ENCODE assay signal across 9 cellular contexts in genomic region chr6:116444092-116444491, GRCh38. TPM values are rescaled to one million over a fixed set of nuclear protein-coding genes. Genes with fewer than 3 reads are reported as not detected.
DNase-seq lines count a peak whose midpoint lies in the region; ATAC-seq, FAIRE-seq and TF ChIP-seq lines count a peak whose summit lies in the region.
"Had no signal": no experiment of that assay in that cellular context is flagged by ENCODE, and none has a peak within 500 bp of the region (broad histone marks: within the 10 kb centered on the region; RNA-seq: fewer than 3 reads in every experiment).

No MANE protein-coding gene starts in this region.

- peak; percentile 50 to 71 for TF ChIP-seq RAD21 in K562 (CRISPR knock-in tag; conservative IDR thresholded peaks at IDR 0.05 in 1 of 2, IDR thresholded peaks at IDR 0.05 in 1 of 2)

- intact Hi-C loops in K562 (cut with micrococcal nuclease): loop anchor here (1.0 to 5.0 kb wide), 2 partner anchors 68 to 88 kb away; partner anchors contain the start of gene CALHM5
- intact Hi-C loops in lower lobe of right lung (cut with DNase I): no loop called here
- intact Hi-C loops in gastrocnemius medialis (cut with DNase I; ENCODE audit: low total_unique reads): no loop called here

- no peaks in the 10 kb centered on the region for H3K79me2 ChIP-seq in K562 (ENCODE audit: control insufficient read depth, insufficient read depth, low read length)

- no peaks in the 10 kb centered on the region; a peak in 1 of 5 replicates for H3K4me1 ChIP-seq in K562 (replicated peaks in 1 of 2; ENCODE audit: control insufficient read depth in 2 of 2, insufficient read depth in 2 of 2, low read length in 2 of 2)
- peaks cover 16% of the 10 kb centered on the region for H3K4me1 ChIP-seq in lower lobe of right lung
- H3K4me1 ChIP-seq in gastrocnemius medialis: peaks cover 0 to 3% of the 10 kb centered on the region in 2 donors

- peak; percentile 78 for FAIRE-seq in K562 (lab: Jason Lieb, UNC)

- CTCF ChIA-PET in K562 (lab: Yijun Ruan, JAX; ENCODE audit: low intra/inter-chr PET ratio): interaction anchor here (0.9 kb wide), 1 partner anchor 227 kb away, joined by 3 read pairs; no protein-coding TSS in a partner anchor

- H3K27me3 Mint-ChIP-seq in stimulated activated memory B cell treated with anti-CD40 and anti-IgM and Interleukin-4, amounts not matched to agents 10 μg/mL and 1 μg/mL and 100 μg/mL, for 72 hours: no peaks in the 10 kb centered on the region

- H3K4me3 ChIP-seq in K562 (no peak overlapping the region), lower lobe of right lung (no peak overlapping the region), gastrocnemius medialis (no peak overlapping the region)

- TF ChIP-seq POLR2A in K562 (conservative IDR thresholded peaks at IDR 0.05) (no peak), gastrocnemius medialis (IDR thresholded peaks at IDR 0.05) (no peak)

- POLR2A ChIA-PET in K562 (lab: Yijun Ruan, JAX): interaction anchor here (0.6 kb wide), 1 partner anchor 8 kb away, joined by 3 read pairs; no protein-coding TSS in a partner anchor

- H3K36me3 Mint-ChIP-seq in stimulated activated memory B cell treated with anti-CD40 and anti-IgM and Interleukin-4, amounts not matched to agents 10 μg/mL and 1 μg/mL and 100 μg/mL, for 72 hours: no peaks in the 10 kb centered on the region
- H3K36me3 Mint-ChIP-seq: CD4-positive, CD25-positive, alpha-beta regulatory T cell had no signal

- no peak overlapping the region for H3K9ac ChIP-seq in K562 (ENCODE audit: insufficient read depth in 1 of 2, low read depth in 2 of 2, low read length in 2 of 2)

- TF ChIP-seq CTCF in K562 (IDR thresholded peaks at IDR 0.05 in 2 of 3, conservative IDR thresholded peaks at IDR 0.05 in 1 of 3; ENCODE audit: insufficient read depth in 2 of 3, low read depth in 1 of 3, low read length in 3 of 3) (peak; percentile 43 to 65 (median 46); a peak in 5 of 6 replicates), lower lobe of right lung (IDR thresholded peaks at IDR 0.05) (peak; percentile 41), gastrocnemius medialis (IDR thresholded peaks at IDR 0.05 in 4 of 5, conservative IDR thresholded peaks at IDR 0.05 in 1 of 5) (no peak)

- whole genome bisulfite sequencing in K562 (ENCODE audit: insufficient coverage, low coverage, missing lambda C conversion rate): 0% methylated on average over 3 of the region's 3 CpGs

- in situ Hi-C loops in K562 (cut with MboI) (no loop called here), gastrocnemius medialis (cut with MboI; ENCODE audit: low sequenced_read_pairs in 4 of 4) (no loop called here)

- H3K4me3 Mint-ChIP-seq in stimulated activated memory B cell treated with anti-CD40 and anti-IgM and Interleukin-4, amounts not matched to agents 10 μg/mL and 1 μg/mL and 100 μg/mL, for 72 hours: no peak overlapping the region
- H3K4me3 Mint-ChIP-seq: CD4-positive, CD25-positive, alpha-beta regulatory T cell had no signal

- H3K9me3 Mint-ChIP-seq in stimulated activated memory B cell treated with anti-CD40 and anti-IgM and Interleukin-4, amounts not matched to agents 10 μg/mL and 1 μg/mL and 100 μg/mL, for 72 hours: no peaks in the 10 kb centered on the region

- H3K9me3 ChIP-seq in K562 (replicated peaks; ENCODE audit: control insufficient read depth, insufficient read depth, low read depth, low read length): no peaks in the 10 kb centered on the region
- no peaks in the 10 kb centered on the region for H3K9me3 ChIP-seq in lower lobe of right lung
- H3K9me3 ChIP-seq in gastrocnemius medialis: no peaks in the 10 kb centered on the region

- no peak for TF ChIP-seq EP300 in K562 (IDR thresholded peaks at IDR 0.05; ENCODE audit: low read length)

- ATAC-seq in GM21723 (IDR thresholded peaks at IDR 0.05; ENCODE audit: unreplicated experiment): peak; percentile 71
- ATAC-seq in K562: peak; percentile 86
- ATAC-seq in lower lobe of right lung: peak; percentile 66
- ATAC-seq in stimulated activated memory B cell treated with anti-CD40 and anti-IgM and Interleukin-4, amounts not matched to agents 10 μg/mL and 1 μg/mL and 100 μg/mL, for 72 hours: no peak
- no peak for ATAC-seq in gastrocnemius medialis

- H3K36me3 ChIP-seq in K562 (ENCODE audit: control insufficient read depth, insufficient read depth, low read length) (no peaks in the 10 kb centered on the region), lower lobe of right lung (no peaks in the 10 kb centered on the region), gastrocnemius medialis (no peaks in the 10 kb centered on the region)

- no peak overlapping the region for H3K27ac ChIP-seq in K562 (ENCODE audit: extremely low read depth, low read depth, low read length)
- no peak overlapping the region for H3K27ac ChIP-seq in lower lobe of right lung
- no peak overlapping the region for H3K27ac ChIP-seq in gastrocnemius medialis

- H3K27ac Mint-ChIP-seq in stimulated activated memory B cell treated with anti-CD40 and anti-IgM and Interleukin-4, amounts not matched to agents 10 μg/mL and 1 μg/mL and 100 μg/mL, for 72 hours: no peak overlapping the region
- H3K27ac Mint-ChIP-seq: CD4-positive, CD25-positive, alpha-beta regulatory T cell had no signal

- BruUV-seq in K562 (replicated peaks; lab: Mats Ljungman, UMichigan): no TSS peak

- H3K4me2 ChIP-seq in K562 (ENCODE audit: insufficient read depth, low read length): no peak overlapping the region

- no peaks in the 10 kb centered on the region for H4K20me1 ChIP-seq in K562 (replicated peaks; ENCODE audit: control insufficient read depth, insufficient read depth, low read length)

- H3K27me3 ChIP-seq in K562 (ENCODE audit: control insufficient read depth in 2 of 2, insufficient read depth in 2 of 2, low read length in 2 of 2): no peaks in the 10 kb centered on the region
- H3K27me3 ChIP-seq in lower lobe of right lung (ENCODE audit: low read depth): no peaks in the 10 kb centered on the region
- no peaks in the 10 kb centered on the region for H3K27me3 ChIP-seq in gastrocnemius medialis

- peaks cover 22% of the 10 kb centered on the region for H3K4me1 Mint-ChIP-seq in stimulated activated memory B cell treated with anti-CD40 and anti-IgM and Interleukin-4, amounts not matched to agents 10 μg/mL and 1 μg/mL and 100 μg/mL, for 72 hours
- H3K4me1 Mint-ChIP-seq: CD4-positive, CD25-positive, alpha-beta regulatory T cell had no signal

- DNase-seq in NCI-H2107 treated with DMSO at 0.1 percent for 48 hours (lab: John Stamatoyannopoulos, UW; ENCODE audit: unreplicated experiment) (peak; percentile 15), NCI-H2107 (lab: John Stamatoyannopoulos, UW) (no peak), NCI-H1694 (lab: John Stamatoyannopoulos, UW) (peak; percentile 17), K562 (ENCODE audit: extremely low read depth in 1 of 4, low spot score in 3 of 4) (peak; percentile 24 to 45 (median 34)), lower lobe of right lung (no peak), gastrocnemius medialis (no peak)

- no peaks in the 10 kb centered on the region for H3K9me1 ChIP-seq in K562 (ENCODE audit: control insufficient read depth, insufficient read depth, low read length)

- H2AFZ ChIP-seq in K562 (ENCODE audit: low read depth, low read length): peak overlapping the region; percentile 7; the same call in 1 of the 2 replicates

TF ChIP-seq in K562, 482 proteins besides CTCF, POLR2A, EP300 and RAD21:
- no peak for TF ChIP-seq FOXJ3 (CRISPR knock-in tag; IDR thresholded peaks at IDR 0.05)
- 0 out of 2 replicates have a peak, but pooled peaks have one; percentile 37 for TF ChIP-seq SMC3 (conservative IDR thresholded peaks at IDR 0.05; ENCODE audit: insufficient read depth, low read depth, low read length)
- TF ChIP-seq DMBX1 (CRISPR knock-in tag; IDR thresholded peaks at IDR 0.05; ENCODE audit: borderline replicate concordance): no peak
- peak; percentile 9; the same call in 1 of the 2 replicates for TF ChIP-seq DEAF1 (CRISPR knock-in tag; IDR thresholded peaks at IDR 0.05)

RNA-seq across cellular contexts. Expression of gene CALHM6, which starts 17.1 kb away (rescaled TPM):
- not detected in 2 replicates for total RNA-seq in K562 (2011; cell fraction: chromatin; rRNA removed; ENCODE audit: low replicate concordance)
- not detected in 2 replicates for total RNA-seq in K562 (2011; cell fraction: nucleolus; rRNA removed)
- total RNA-seq in K562 (2011; cell fraction: nucleoplasm; rRNA removed): not detected in 2 replicates
- total RNA-seq in K562 (2014; rRNA removed) (not detected in 2 replicates), K562 (2014; rRNA removed; fragmentation: Illumina TruSeq; extraction: Trizol) (not detected in 2 replicates), K562 (2015; rRNA removed; fragmentation: Illumina TruSeq; extraction: Trizol) (not detected in 2 replicates), K562 (2021) (not detected in 2 replicates), lower lobe of right lung (9.1 TPM), gastrocnemius medialis (1 to 10 TPM in 1 of 4 donors, under 1 TPM in 3; 0.63 to 2.3 (median 0.86) TPM)
- polyA plus RNA-seq in K562 (2011; rRNA removed) (0.24 TPM in 1 of 2 replicates, not detected in the other), K562 (2014; fragmentation: Illumina TruSeq; extraction: Trizol) (not detected in 2 replicates), K562 (2014; fragmentation: Nextera tagmentation; extraction: Ambion mirVana) (not detected), K562 (2014; rRNA removed) (not detected in 2 replicates)
- not detected in 2 replicates for polyA plus RNA-seq in K562 (2011; cell fraction: cytosol; rRNA removed)
- not detected in 2 replicates for polyA plus RNA-seq in K562 (2011; cell fraction: nucleus; rRNA removed)
- polyA plus RNA-seq in K562 (2012): not detected in 2 replicates
- not detected in 2 replicates for polyA minus RNA-seq in K562 (2011; rRNA and poly(A)+ RNA removed)
- polyA minus RNA-seq in K562 (2011; cell fraction: cytosol; rRNA and poly(A)+ RNA removed): not detected in 2 replicates
- not detected in 2 replicates for polyA minus RNA-seq in K562 (2011; cell fraction: nucleus; rRNA and poly(A)+ RNA removed)

Comparison
In these comparisons a context has a peak if more than half of its experiments do, and no peak if none do; other contexts are left out.
1. DNase-seq: peak in NCI-H2107 treated with DMSO at 0.1 percent for 48 hours (single experiment), NCI-H1694 (single experiment) and K562 (4 of 4); none in NCI-H2107 (single experiment), lower lobe of right lung (single experiment) and gastrocnemius medialis (0 of 2).
2. ATAC-seq: peak in GM21723 (single experiment), K562 (single experiment) and lower lobe of right lung (2 of 2); none in stimulated activated memory B cell treated with anti-CD40 and anti-IgM and Interleukin-4, amounts not matched to agents 10 μg/mL and 1 μg/mL and 100 μg/mL, for 72 hours (single experiment) and gastrocnemius medialis (0 of 2).
3. CTCF ChIP-seq: peak in K562 (3 of 3) and lower lobe of right lung (single experiment); none in gastrocnemius medialis (0 of 5).